In genomic region chr2:182048088-182048487, GRCh38 we compare ENCODE assay signal across 28 cellular contexts.
DNase-seq lines count a peak whose midpoint lies in the region; ATAC-seq and TF ChIP-seq lines count a peak whose summit lies in the region.
"Had no signal": no experiment of that assay in that cellular context is flagged by ENCODE, and none has a peak within 500 bp of the region (broad histone marks: within the 10 kb centered on the region; RNA-seq: fewer than 3 reads in every experiment).

No MANE protein-coding gene starts in this region.

- H3K9me3 ChIP-seq in MM.1S (replicated peaks; ENCODE audit: insufficient read depth, low read length) (no peaks in the 10 kb centered on the region), thoracic aorta (no peaks in the 10 kb centered on the region)
- H3K9me3 ChIP-seq: body of pancreas, heart left ventricle, right lobe of liver, uterus had no signal

- no peaks in the 10 kb centered on the region for H3K79me2 ChIP-seq in MM.1S (ENCODE audit: low read length)

- H3K27ac ChIP-seq in MM.1S (ENCODE audit: low read length) (peak overlapping the region; percentile 7; the same call in 1 of the 2 replicates), thoracic aorta (peak overlapping the region; percentile 15 to 64)
- H3K27ac ChIP-seq: body of pancreas, GM23248, neural progenitor cell, PC-9, right lobe of liver, uterus had no signal

- H3K4me3 ChIP-seq in MM.1S (ENCODE audit: low read length) = no peak overlapping the region
- peak overlapping the region; percentile 23 for H3K4me3 ChIP-seq in thoracic aorta
- H3K4me3 ChIP-seq: body of pancreas, GM23248, heart left ventricle, neural progenitor cell, PC-9, right lobe of liver, uterus had no signal

- DNase-seq in MM.1S (peak; percentile 73), thoracic aorta (ENCODE audit: low spot score) (no peak), NCI-H2107 treated with DMSO at 0.1 percent for 48 hours (lab: John Stamatoyannopoulos, UW; ENCODE audit: unreplicated experiment) (no peak)
- DNase-seq in activated effector memory CD4-positive, alpha-beta T cell treated with Interleukin-2 at 50 U/mL for 16 hours = no peak
- DNase-seq: activated CD4-positive, alpha-beta memory T cell treated with anti-CD3 and anti-CD28 coated beads for 36 hours; activated gamma-delta T cell treated with Interleukin-2 at 50 U/mL for 16 hours; activated naive CD8-positive, alpha-beta T cell treated with anti-CD3 and anti-CD28 coated beads, Interleukin-2, amount 50 U/mL, for 24 hours; activated T-cell treated with anti-CD3 and anti-CD28 coated beads for 4 hours; body of pancreas; C1 segment of cervical spinal cord; effector memory CD4-positive, alpha-beta T cell; GM23248; heart left ventricle; HFFc6; NCI-H1048; NCI-H1930; NCI-H226; NCI-H774; PC-9; right lobe of liver; SHP77; stimulated activated CD4-positive, alpha-beta T cell treated with anti-CD3 and anti-CD28 coated beads, Interleukin-4, amount 100 ng/mL, for 4 hours; stimulated activated naive CD4-positive, alpha-beta T cell; uterus had no signal

- 0 out of 2 replicates have a peak, but pooled peaks cover 4% of the 10 kb centered on the region for H3F3A ChIP-seq in MM.1S (ENCODE audit: insufficient read depth, low read length)

- H3K27me3 ChIP-seq in MM.1S (replicated peaks; ENCODE audit: insufficient read depth, low read length) (no peaks in the 10 kb centered on the region), thoracic aorta (replicated peaks; ENCODE audit: insufficient read depth) (no peaks in the 10 kb centered on the region)
- H3K27me3 ChIP-seq: body of pancreas, heart left ventricle, neural progenitor cell, right lobe of liver, uterus had no signal

- H3K4me2 ChIP-seq in MM.1S (ENCODE audit: low read depth, low read length) = peak overlapping the region; percentile 16; the same call in 1 of the 2 replicates
- H3K4me2 ChIP-seq: neural progenitor cell, PC-9 had no signal

- no peak overlapping the region for H2AFZ ChIP-seq in MM.1S (ENCODE audit: low read length)
- H2AFZ ChIP-seq: GM23248, neural progenitor cell had no signal

- TF ChIP-seq CTCF in MM.1S (IDR thresholded peaks at IDR 0.05; ENCODE audit: low read length) (no peak), thoracic aorta (IDR thresholded peaks at IDR 0.05) (no peak)

- H3K36me3 ChIP-seq in MM.1S (replicated peaks; ENCODE audit: insufficient read depth, low read length) = no peaks in the 10 kb centered on the region
- H3K36me3 ChIP-seq in thoracic aorta = no peaks in the 10 kb centered on the region
- H3K36me3 ChIP-seq: heart left ventricle, neural progenitor cell, right lobe of liver, uterus had no signal

- H3K4me1 ChIP-seq in MM.1S (ENCODE audit: low read length) = peaks cover 12% of the 10 kb centered on the region; the same call in 1 of the 2 replicates
- H3K4me1 ChIP-seq in thoracic aorta (ENCODE audit: control insufficient read depth in 1 of 2, low read depth in 2 of 2) = peaks cover 10 to 46% of the 10 kb centered on the region in 2 donors
- H3K4me1 ChIP-seq: body of pancreas, neural progenitor cell had no signal

- H3K9ac ChIP-seq in MM.1S (ENCODE audit: low read length) = no peak overlapping the region
- H3K9ac ChIP-seq: GM23248, neural progenitor cell had no signal

- no peaks in the 10 kb centered on the region for H3K9me2 ChIP-seq in MM.1S (replicated peaks; ENCODE audit: insufficient read depth, low read length)

- peak; percentile 64 for ATAC-seq in GM18861 (IDR thresholded peaks at IDR 0.05; ENCODE audit: unreplicated experiment)
- ATAC-seq in GM21619 (IDR thresholded peaks at IDR 0.05; ENCODE audit: unreplicated experiment) = peak; percentile 69
- no peak for ATAC-seq in thoracic aorta (ENCODE audit: insufficient number of reproducible peaks, low FRiP score, low read depth)
- ATAC-seq in GM21390 (IDR thresholded peaks at IDR 0.05; ENCODE audit: unreplicated experiment) = no peak
- ATAC-seq: activated naive CD8-positive, alpha-beta T cell treated with anti-CD3 and anti-CD28 coated beads, Interleukin-2, amount 50 U/mL, for 24 hours; body of pancreas; heart left ventricle; right lobe of liver had no signal

- H4K20me1 ChIP-seq in MM.1S (ENCODE audit: insufficient read depth, low read length) = no peaks in the 10 kb centered on the region

Comparison
In these comparisons a context has a peak if more than half of its experiments do, and no peak if none do; other contexts are left out.
1. ATAC-seq: peak in GM18861 (single experiment) and GM21619 (single experiment); none in thoracic aorta (single experiment) and GM21390 (single experiment).